Comparison of ENCODE assay signal across 20 cellular contexts in genomic region chr13:45303866-45304265, GRCh38.
"Had no signal": no experiment of that assay in that cellular context is flagged by ENCODE, and none has a peak within 500 bp of the region (broad histone marks: within the 10 kb centered on the region; RNA-seq: fewer than 3 reads in every experiment).

No MANE protein-coding gene starts in this region.

- ATAC-seq: activated T-cell treated with anti-CD3 and anti-CD28 coated beads, Interleukin-2, amount 50 U/mL, for 4 hours; activated T-helper 17 cell treated with anti-CD3 and anti-CD28 coated beads, Interleukin-2, amount 50 U/mL, for 72 hours; esophagus mucosa had no signal

- H3K4me1 Mint-ChIP-seq: activated CD4-positive, alpha-beta memory T cell treated with anti-CD3 and anti-CD28 coated beads, Interleukin-2, amount 10 ng/mL, durations not matched to agents 7 days and 5 days; activated T-helper 17 cell treated with anti-CD3 and anti-CD28 coated beads, Interleukin-2, amount 50 U/mL, for 72 hours had no signal

- H3K9me3 Mint-ChIP-seq: activated CD4-positive, alpha-beta memory T cell treated with anti-CD3 and anti-CD28 coated beads, Interleukin-2, amount 10 ng/mL, durations not matched to agents 7 days and 5 days; activated CD4-positive, alpha-beta T cell treated with anti-CD3 and anti-CD28 coated beads, Interleukin-2, amount 10 ng/mL, durations not matched to agents 7 days and 5 days; activated T-cell treated with anti-CD3 and anti-CD28 coated beads, Interleukin-2, amount 50 U/mL, for 4 hours; activated T-helper 17 cell treated with anti-CD3 and anti-CD28 coated beads, Interleukin-2, amount 50 U/mL, for 72 hours had no signal

- DNase-seq: activated CD4-positive, alpha-beta memory T cell treated with anti-CD3 and anti-CD28 coated beads, Interleukin-2, amount 10 ng/mL, durations not matched to agents 7 days and 5 days; activated CD4-positive, alpha-beta T cell treated with anti-CD3 and anti-CD28 coated beads for 1 hour; activated CD4-positive, alpha-beta T cell treated with anti-CD3 and anti-CD28 coated beads for 4 hours; activated CD4-positive, alpha-beta T cell treated with anti-CD3 and anti-CD28 coated beads, Interleukin-2, amount 10 ng/mL, durations not matched to agents 7 days and 5 days; activated CD4-positive, alpha-beta T cell treated with anti-CD3 and anti-CD28 coated beads, Interleukin-2, amount 50 U/mL, for 4 hours; activated CD4-positive, CD25-positive, alpha-beta regulatory T cell; activated effector memory CD4-positive, alpha-beta T cell treated with Interleukin-2 at 50 U/mL for 16 hours; activated gamma-delta T cell treated with Interleukin-2 at 50 U/mL for 16 hours; activated naive CD4-positive, alpha-beta T cell treated with anti-CD3 and anti-CD28 coated beads, Interleukin-2, amount 50 U/mL, for 16 hours; activated naive CD4-positive, alpha-beta T cell treated with Interleukin-2 at 50 U/mL for 16 hours; activated T-cell treated with anti-CD3 and anti-CD28 coated beads, Interleukin-2, amount 50 U/mL, for 4 hours; amniotic stem cell; brain microvascular endothelial cell; cortex of kidney; effector CD8-positive, alpha-beta T cell; foreskin fibroblast; T-helper 2 cell had no signal

- H3K27ac Mint-ChIP-seq: activated CD4-positive, alpha-beta memory T cell treated with anti-CD3 and anti-CD28 coated beads, Interleukin-2, amount 10 ng/mL, durations not matched to agents 7 days and 5 days; activated CD4-positive, alpha-beta T cell treated with anti-CD3 and anti-CD28 coated beads, Interleukin-2, amount 10 ng/mL, durations not matched to agents 7 days and 5 days; activated naive CD8-positive, alpha-beta T cell; activated T-helper 17 cell treated with anti-CD3 and anti-CD28 coated beads, Interleukin-2, amount 50 U/mL, for 72 hours had no signal

- H3K27ac ChIP-seq: brain microvascular endothelial cell had no signal

- H3K36me3 ChIP-seq: brain microvascular endothelial cell had no signal

- H3K27me3 ChIP-seq: brain microvascular endothelial cell had no signal

- H3K4me3 Mint-ChIP-seq: activated CD4-positive, alpha-beta memory T cell treated with anti-CD3 and anti-CD28 coated beads, Interleukin-2, amount 10 ng/mL, durations not matched to agents 7 days and 5 days; activated CD4-positive, alpha-beta T cell treated with anti-CD3 and anti-CD28 coated beads, Interleukin-2, amount 10 ng/mL, durations not matched to agents 7 days and 5 days; activated naive CD8-positive, alpha-beta T cell; activated T-cell treated with anti-CD3 and anti-CD28 coated beads, Interleukin-2, amount 50 U/mL, for 4 hours; activated T-helper 17 cell treated with anti-CD3 and anti-CD28 coated beads, Interleukin-2, amount 50 U/mL, for 72 hours had no signal

- H3K36me3 Mint-ChIP-seq: activated naive CD8-positive, alpha-beta T cell had no signal
